In genomic region chr17:49191917-49192741, GRCh38 we compare ENCODE assay signal across 8 cellular contexts. TPM values are rescaled to one million over a fixed set of nuclear protein-coding genes. Genes with fewer than 3 reads are reported as not detected.
A peak's percentile ranks its signal among the peaks of the same experiment; 100 is the strongest.
DNase-seq lines count a peak whose midpoint lies in the region; ATAC-seq and TF ChIP-seq lines count a peak whose summit lies in the region.

No MANE protein-coding gene starts in this region.

- H3K27me3 Mint-ChIP-seq in nephron progenitor cell (ENCODE audit: low read depth, poor library complexity): peaks cover 36% of the 10 kb centered on the region
- no peaks in the 10 kb centered on the region for H3K27me3 Mint-ChIP-seq in stimulated activated naive CD8-positive, alpha-beta T cell treated with anti-CD3 and anti-CD28 coated beads, Interleukin-15, amount 100 ng/mL, for 72 hours

- CTCF ChIA-PET in RWPE1 (lab: Yijun Ruan, JAX): interaction anchor here (0.7 to 2.3 kb wide), 6 partner anchors 12 to 300 kb away, joined by 3 to 7 read pairs (median 3); partner anchors contain the start of gene ATP5MC1

- H3K36me3 ChIP-seq in H7 (replicated peaks; ENCODE audit: control insufficient read depth, insufficient read depth, low read length): no peaks in the 10 kb centered on the region

- H3K4me1 Mint-ChIP-seq in nephron progenitor cell: peaks cover 19% of the 10 kb centered on the region
- H3K4me1 Mint-ChIP-seq in stimulated activated naive CD8-positive, alpha-beta T cell treated with anti-CD3 and anti-CD28 coated beads, Interleukin-15, amount 100 ng/mL, for 72 hours: peaks cover 62% of the 10 kb centered on the region

- TF ChIP-seq CTCF in LNCaP clone FGC (IDR thresholded peaks at IDR 0.05; ENCODE audit: control insufficient read depth, extremely low read depth, insufficient read depth) (peak; percentile 35; the same call in 1 of the 2 replicates), RWPE1 (conservative IDR thresholded peaks at IDR 0.05; ENCODE audit: low read depth) (peak; percentile 49), nephron progenitor cell (IDR thresholded peaks at IDR 0.05) (no peak)

- DNase-seq in ELF-1 (ENCODE audit: low read depth, low spot score) (peak; percentile 94), H7 (peak; percentile 83), LNCaP clone FGC (ENCODE audit: low read depth) (peak; percentile 72), RWPE1 (ENCODE audit: low spot score) (peak; percentile 61), fibroblast of the conjunctiva (ENCODE audit: low read depth) (peak; percentile 83), nephron progenitor cell (peak; percentile 95)
- peak; percentile 88 for DNase-seq in activated T-helper 9 cell treated with anti-CD3 and anti-CD28 coated beads, Interleukin-2, amount 50 U/mL, for 16 hours (ENCODE audit: low read depth)
- DNase-seq in stimulated activated naive CD8-positive, alpha-beta T cell treated with anti-CD3 and anti-CD28 coated beads, Interleukin-15, amount 100 ng/mL, for 72 hours: peak; percentile 88 to 96

- peak; percentile 82 for ATAC-seq in stimulated activated naive CD8-positive, alpha-beta T cell treated with anti-CD3 and anti-CD28 coated beads, Interleukin-15, amount 100 ng/mL, for 72 hours

- no peaks in the 10 kb centered on the region for H3K36me3 Mint-ChIP-seq in nephron progenitor cell (ENCODE audit: low read depth)

- no peaks in the 10 kb centered on the region for H3K9me3 Mint-ChIP-seq in nephron progenitor cell
- no peaks in the 10 kb centered on the region for H3K9me3 Mint-ChIP-seq in stimulated activated naive CD8-positive, alpha-beta T cell treated with anti-CD3 and anti-CD28 coated beads, Interleukin-15, amount 100 ng/mL, for 72 hours

- POLR2A ChIA-PET in RWPE1 (lab: Yijun Ruan, JAX; ENCODE audit: low non-redundant PET): interaction anchor here (0.7 kb wide), 1 partner anchor 91 kb away, joined by 5 read pairs; no protein-coding TSS in a partner anchor

- H3K4me3 ChIP-seq in H7 (ENCODE audit: insufficient read depth, low read depth, low read length): peak overlapping the region; percentile 91
- peak overlapping the region; percentile 74 for H3K4me3 ChIP-seq in LNCaP clone FGC (ENCODE audit: low read depth, low read length)

- H3K27me3 ChIP-seq in H7 (ENCODE audit: control insufficient read depth, insufficient read depth, low read length): no peaks in the 10 kb centered on the region

- H3K4me3 Mint-ChIP-seq in nephron progenitor cell: peak overlapping the region; percentile 93
- peak overlapping the region; percentile 93 to 98 for H3K4me3 Mint-ChIP-seq in stimulated activated naive CD8-positive, alpha-beta T cell treated with anti-CD3 and anti-CD28 coated beads, Interleukin-15, amount 100 ng/mL, for 72 hours

- peak overlapping the region; percentile 98 for H3K27ac Mint-ChIP-seq in nephron progenitor cell
- H3K27ac Mint-ChIP-seq in stimulated activated naive CD8-positive, alpha-beta T cell treated with anti-CD3 and anti-CD28 coated beads, Interleukin-15, amount 100 ng/mL, for 72 hours: peak overlapping the region; percentile 95 to 100

- H3K27ac ChIP-seq in RWPE1: peak overlapping the region; percentile 99

RNA-seq across cellular contexts. Expression of gene GNGT2, which starts 18.2 kb away (rescaled TPM):
- total RNA-seq in H7 (2014; rRNA removed; shearing (Covaris generic)): 0.30 TPM in 1 of 2 replicates, not detected in the other

RNA-seq across cellular contexts. Expression of gene ABI3, which starts 18.4 kb away (rescaled TPM):
- total RNA-seq in H7 (2014; rRNA removed; shearing (Covaris generic)): 1.9 and 2.7 TPM in 2 replicates

RNA-seq across cellular contexts. Expression of gene PHOSPHO1, which starts 38.5 kb away (rescaled TPM):
- 0.69 and 0.78 TPM in 2 replicates for total RNA-seq in H7 (2014; rRNA removed; shearing (Covaris generic))

RNA-seq across cellular contexts. Expression of gene B4GALNT2, which starts 59.6 kb away (rescaled TPM):
- total RNA-seq in H7 (2014; rRNA removed; shearing (Covaris generic)): 0.03 TPM in 1 of 2 replicates, not detected in the other

Comparison
In these comparisons a context has a peak if more than half of its experiments do, and no peak if none do; other contexts are left out.
1. Peak in every context shown above with its lines: DNase-seq, ATAC-seq, H3K4me3 ChIP-seq and H3K27ac ChIP-seq.